15 cellular contexts compared by ENCODE assay signal in the genomic region with DNA sequence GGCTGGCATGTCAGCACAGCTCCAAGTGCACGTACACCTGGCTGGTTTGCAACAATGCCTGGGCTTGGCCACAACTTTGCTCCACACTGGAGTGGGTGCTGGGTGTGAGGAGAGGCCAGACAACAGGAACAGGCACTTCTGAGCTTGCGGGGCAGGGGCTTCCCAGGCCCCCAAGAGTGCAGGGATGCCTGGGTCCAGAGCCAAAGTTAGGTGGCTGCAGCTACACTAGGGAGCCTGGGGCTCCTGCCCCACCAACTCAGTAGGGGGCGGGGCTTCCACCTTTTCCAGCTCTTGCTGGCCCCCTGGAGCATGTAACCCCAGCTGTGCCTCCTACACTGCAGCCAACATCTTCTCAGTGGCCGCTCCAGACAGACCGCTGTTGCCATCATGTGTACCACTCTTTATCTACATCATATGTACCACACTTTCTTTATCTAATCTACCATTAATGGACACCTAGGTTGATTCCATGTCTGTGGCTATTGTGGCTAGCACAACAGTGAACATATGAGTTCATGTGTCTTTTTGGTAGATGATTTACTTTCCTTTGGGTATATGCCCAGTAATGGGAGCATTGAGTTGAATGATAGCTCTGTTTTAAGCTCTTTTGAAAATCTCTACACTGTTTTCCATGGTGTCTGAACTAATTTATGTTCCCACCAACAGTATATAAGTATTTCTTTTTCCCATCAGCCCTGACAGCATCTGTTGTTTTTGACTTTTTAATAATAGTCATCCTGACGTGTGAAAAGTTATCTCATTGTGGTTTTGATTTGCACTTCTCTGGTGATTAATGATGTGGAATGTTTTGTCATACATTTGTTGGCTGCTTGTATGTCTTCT.
DNase-seq lines count a peak whose midpoint lies in the region; ATAC-seq and TF ChIP-seq lines count a peak whose summit lies in the region.
"Had no signal": no experiment of that assay in that cellular context is flagged by ENCODE, and none has a peak within 500 bp of the region (broad histone marks: within the 10 kb centered on the region; RNA-seq: fewer than 3 reads in every experiment).

No MANE protein-coding gene starts in this region.

- ATAC-seq in stimulated activated naive CD8-positive, alpha-beta T cell treated with anti-CD3 and anti-CD28 coated beads, Interleukin-15, amount 100 ng/mL, for 72 hours, result peak; percentile 20
- no peak for ATAC-seq in stimulated activated naive CD8-positive, alpha-beta T cell treated with anti-CD3 and anti-CD28 coated beads, Interleukin-15, Interleukin-2, amounts not matched to agents 100 U/mL and 50 U/mL, for 24 hours
- ATAC-seq in left colon, result no peak
- ATAC-seq: activated CD4-positive, alpha-beta T cell treated with anti-CD3 and anti-CD28 coated beads for 36 hours; HCT116 had no signal

- DNase-seq in stimulated activated naive CD8-positive, alpha-beta T cell treated with anti-CD3 and anti-CD28 coated beads, Interleukin-15, amount 100 ng/mL, for 72 hours, result no peak
- DNase-seq in stimulated activated naive CD8-positive, alpha-beta T cell treated with anti-CD3 and anti-CD28 coated beads, Interleukin-15, Interleukin-2, amounts not matched to agents 100 U/mL and 50 U/mL, for 24 hours, result no peak
- DNase-seq in NCI-H446 treated with DMSO at 0.1 percent for 48 hours (lab: John Stamatoyannopoulos, UW) (peak; percentile 81), fibroblast of pulmonary artery (ENCODE audit: low read depth) (peak; percentile 49), superior temporal gyrus (ENCODE audit: extremely low spot score) (no peak), NCI-H1417 (lab: John Stamatoyannopoulos, UW) (no peak), left colon (no peak), right atrium auricular region (ENCODE audit: low spot score) (no peak)
- DNase-seq: activated CD4-positive, alpha-beta T cell treated with anti-CD3 and anti-CD28 coated beads for 36 hours; activated T-cell treated with anti-CD3 and anti-CD28 coated beads, Interleukin-2, amount 50 U/mL, for 48 hours; midbrain; NCI-H1930 had no signal

- H3K9me3 ChIP-seq in right atrium auricular region, result no peaks in the 10 kb centered on the region

- no peaks in the 10 kb centered on the region for H3K9me3 Mint-ChIP-seq in stimulated activated naive CD8-positive, alpha-beta T cell treated with anti-CD3 and anti-CD28 coated beads, Interleukin-15, amount 100 ng/mL, for 72 hours

- TF ChIP-seq CTCF in fibroblast of pulmonary artery (IDR thresholded peaks at IDR 0.05; ENCODE audit: low read length, missing control alignments) (no peak), right atrium auricular region (IDR thresholded peaks at IDR 0.05) (no peak)

- no peaks in the 10 kb centered on the region for H3K4me1 Mint-ChIP-seq in stimulated activated naive CD8-positive, alpha-beta T cell treated with anti-CD3 and anti-CD28 coated beads, Interleukin-15, amount 100 ng/mL, for 72 hours
- H3K4me1 Mint-ChIP-seq: activated CD4-positive, alpha-beta T cell treated with anti-CD3 and anti-CD28 coated beads for 36 hours had no signal

- no peak overlapping the region for H3K4me3 ChIP-seq in fibroblast of pulmonary artery (replicated peaks; ENCODE audit: low read depth, low read length)
- H3K4me3 ChIP-seq in right atrium auricular region, result no peak overlapping the region

- H3K36me3 ChIP-seq in right atrium auricular region, result no peaks in the 10 kb centered on the region

- H3K27ac Mint-ChIP-seq in stimulated activated naive CD8-positive, alpha-beta T cell treated with anti-CD3 and anti-CD28 coated beads, Interleukin-15, amount 100 ng/mL, for 72 hours, result no peak overlapping the region
- H3K27ac Mint-ChIP-seq: activated CD4-positive, alpha-beta T cell treated with anti-CD3 and anti-CD28 coated beads for 36 hours; brain had no signal

- H3K27me3 Mint-ChIP-seq in stimulated activated naive CD8-positive, alpha-beta T cell treated with anti-CD3 and anti-CD28 coated beads, Interleukin-15, amount 100 ng/mL, for 72 hours, result no peaks in the 10 kb centered on the region
- H3K27me3 Mint-ChIP-seq: activated CD4-positive, alpha-beta T cell treated with anti-CD3 and anti-CD28 coated beads for 36 hours; brain had no signal

- intact Hi-C loops in left colon (cut with DNase I, micrococcal nuclease), result no loop called here

- no peak overlapping the region for H3K4me3 Mint-ChIP-seq in stimulated activated naive CD8-positive, alpha-beta T cell treated with anti-CD3 and anti-CD28 coated beads, Interleukin-15, amount 100 ng/mL, for 72 hours
- H3K4me3 Mint-ChIP-seq: activated CD4-positive, alpha-beta T cell treated with anti-CD3 and anti-CD28 coated beads for 36 hours; brain had no signal

- no peaks in the 10 kb centered on the region for H3K27me3 ChIP-seq in right atrium auricular region

- H3K4me1 ChIP-seq in right atrium auricular region, result no peaks in the 10 kb centered on the region
- H3K4me1 ChIP-seq: parathyroid adenoma had no signal

- H3K27ac ChIP-seq in right atrium auricular region, result no peak overlapping the region
- H3K27ac ChIP-seq: parathyroid adenoma had no signal

Comparison
In these comparisons a context has a peak if more than half of its experiments do, and no peak if none do; other contexts are left out.
1. DNase-seq: peak in NCI-H446 treated with DMSO at 0.1 percent for 48 hours (single experiment) and fibroblast of pulmonary artery (single experiment); none in stimulated activated naive CD8-positive, alpha-beta T cell treated with anti-CD3 and anti-CD28 coated beads, Interleukin-15, amount 100 ng/mL, for 72 hours (0 of 2), stimulated activated naive CD8-positive, alpha-beta T cell treated with anti-CD3 and anti-CD28 coated beads, Interleukin-15, Interleukin-2, amounts not matched to agents 100 U/mL and 50 U/mL, for 24 hours (single experiment), superior temporal gyrus (single experiment), NCI-H1417 (0 of 3), left colon (0 of 2) and right atrium auricular region (single experiment).